Comparison of ENCODE assay signal across 28 cellular contexts in the genomic region with DNA sequence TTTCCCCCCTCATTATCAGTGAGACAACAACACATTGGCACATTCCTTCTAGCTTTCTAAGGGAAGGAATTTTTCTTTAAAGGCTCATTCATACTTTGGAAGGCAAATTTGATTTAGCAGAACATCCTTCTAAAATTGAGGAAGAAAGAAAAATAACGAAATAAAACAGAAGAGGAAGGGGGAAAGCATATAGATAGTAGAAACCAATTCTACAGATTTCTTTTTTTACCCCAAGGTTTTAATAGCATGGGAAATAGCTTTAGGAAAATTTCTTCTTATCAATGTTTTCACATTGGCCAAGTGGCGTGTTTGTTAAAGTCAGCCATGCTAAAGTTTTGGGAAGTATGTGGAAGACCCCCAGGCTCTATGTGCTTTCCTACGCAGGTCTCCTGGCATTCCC.
"Had no signal": no experiment of that assay in that cellular context is flagged by ENCODE, and none has a peak within 500 bp of the region (broad histone marks: within the 10 kb centered on the region; RNA-seq: fewer than 3 reads in every experiment).

No MANE protein-coding gene starts in this region.

- H3K4me1 Mint-ChIP-seq: endodermal cell had no signal

- H3K27me3 Mint-ChIP-seq: activated CD8-positive, alpha-beta T cell treated with anti-CD3 and anti-CD28 coated beads for 36 hours; activated naive CD8-positive, alpha-beta T cell; activated T-helper 17 cell treated with anti-CD3 and anti-CD28 coated beads, Interleukin-2, amount 50 U/mL, for 72 hours; central memory CD8-positive, alpha-beta T cell; dendritic cell treated with granulocyte-macrophage colony-stimulating factor and Interleukin-4, amounts not matched to agents 40 ng/mL and 50 ng/mL, for 4 days had no signal

- H3K4me3 ChIP-seq: coronary artery, dorsolateral prefrontal cortex, gastrocnemius medialis, heart left ventricle had no signal

- H3K36me3 Mint-ChIP-seq: activated naive CD8-positive, alpha-beta T cell had no signal

- ATAC-seq: activated CD8-positive, alpha-beta T cell treated with anti-CD3 and anti-CD28 coated beads for 36 hours; activated T-cell treated with anti-CD3 and anti-CD28 coated beads, Interleukin-2, amount 50 U/mL, for 4 hours; activated T-helper 17 cell treated with anti-CD3 and anti-CD28 coated beads, Interleukin-2, amount 50 U/mL, for 72 hours; esophagus mucosa; foreskin keratinocyte; gastrocnemius medialis; heart left ventricle had no signal

- DNase-seq: activated CD4-positive, alpha-beta T cell treated with anti-CD3 and anti-CD28 coated beads for 1 hour; activated CD4-positive, alpha-beta T cell treated with anti-CD3 and anti-CD28 coated beads for 4 hours; activated CD4-positive, alpha-beta T cell treated with anti-CD3 and anti-CD28 coated beads, Interleukin-2, amount 10 ng/mL, durations not matched to agents 7 days and 5 days; activated CD4-positive, alpha-beta T cell treated with anti-CD3 and anti-CD28 coated beads, Interleukin-2, amount 50 U/mL, for 48 hours; activated CD8-positive, alpha-beta memory T cell treated with anti-CD3 and anti-CD28 coated beads for 24 hours; activated CD8-positive, alpha-beta T cell treated with anti-CD3 and anti-CD28 coated beads for 36 hours; activated effector memory CD4-positive, alpha-beta T cell treated with Interleukin-2 at 50 U/mL for 16 hours; activated gamma-delta T cell treated with Interleukin-2 at 50 U/mL for 16 hours; activated naive CD4-positive, alpha-beta T cell treated with anti-CD3 and anti-CD28 coated beads, Interleukin-2, amount 50 U/mL, for 16 hours; activated naive CD4-positive, alpha-beta T cell treated with Interleukin-2 at 50 U/mL for 16 hours; activated T-cell treated with anti-CD3 and anti-CD28 coated beads, Interleukin-2, amount 50 U/mL, for 4 hours; amniotic stem cell; aorta; brain microvascular endothelial cell; dorsolateral prefrontal cortex; effector memory CD4-positive, alpha-beta T cell; endodermal cell; foreskin keratinocyte; gastrocnemius medialis; glutamatergic neuron; heart left ventricle; T-helper 2 cell had no signal

- H3K9me3 ChIP-seq: gastrocnemius medialis, heart left ventricle had no signal

- H3K27ac Mint-ChIP-seq: activated CD4-positive, alpha-beta T cell treated with anti-CD3 and anti-CD28 coated beads, Interleukin-2, amount 10 ng/mL, durations not matched to agents 7 days and 5 days; activated CD8-positive, alpha-beta T cell treated with anti-CD3 and anti-CD28 coated beads for 36 hours; activated naive CD8-positive, alpha-beta T cell; activated T-helper 17 cell treated with anti-CD3 and anti-CD28 coated beads, Interleukin-2, amount 50 U/mL, for 72 hours; dendritic cell treated with granulocyte-macrophage colony-stimulating factor and Interleukin-4, amounts not matched to agents 40 ng/mL and 50 ng/mL, for 4 days; endodermal cell had no signal

- H3K4me1 ChIP-seq: gastrocnemius medialis had no signal

- H3K9me3 Mint-ChIP-seq: activated CD4-positive, alpha-beta T cell treated with anti-CD3 and anti-CD28 coated beads, Interleukin-2, amount 10 ng/mL, durations not matched to agents 7 days and 5 days; activated CD8-positive, alpha-beta T cell treated with anti-CD3 and anti-CD28 coated beads for 36 hours; activated T-cell treated with anti-CD3 and anti-CD28 coated beads, Interleukin-2, amount 50 U/mL, for 4 hours; activated T-helper 17 cell treated with anti-CD3 and anti-CD28 coated beads, Interleukin-2, amount 50 U/mL, for 72 hours; central memory CD8-positive, alpha-beta T cell; dendritic cell treated with granulocyte-macrophage colony-stimulating factor and Interleukin-4, amounts not matched to agents 40 ng/mL and 50 ng/mL, for 4 days; endodermal cell had no signal

- H3K27ac ChIP-seq: brain microvascular endothelial cell, coronary artery, dorsolateral prefrontal cortex, foreskin keratinocyte, gastrocnemius medialis, heart left ventricle had no signal

- H3K36me3 ChIP-seq: brain microvascular endothelial cell, gastrocnemius medialis had no signal

- H3K27me3 ChIP-seq: brain microvascular endothelial cell, dorsolateral prefrontal cortex, foreskin keratinocyte, gastrocnemius medialis, heart left ventricle had no signal

- H3K4me3 Mint-ChIP-seq: activated CD4-positive, alpha-beta T cell treated with anti-CD3 and anti-CD28 coated beads, Interleukin-2, amount 10 ng/mL, durations not matched to agents 7 days and 5 days; activated CD8-positive, alpha-beta T cell treated with anti-CD3 and anti-CD28 coated beads for 36 hours; activated naive CD8-positive, alpha-beta T cell; activated T-cell treated with anti-CD3 and anti-CD28 coated beads, Interleukin-2, amount 50 U/mL, for 4 hours; activated T-helper 17 cell treated with anti-CD3 and anti-CD28 coated beads, Interleukin-2, amount 50 U/mL, for 72 hours; central memory CD8-positive, alpha-beta T cell; dendritic cell treated with granulocyte-macrophage colony-stimulating factor and Interleukin-4, amounts not matched to agents 40 ng/mL and 50 ng/mL, for 4 days; endodermal cell had no signal
